In the genomic region with DNA sequence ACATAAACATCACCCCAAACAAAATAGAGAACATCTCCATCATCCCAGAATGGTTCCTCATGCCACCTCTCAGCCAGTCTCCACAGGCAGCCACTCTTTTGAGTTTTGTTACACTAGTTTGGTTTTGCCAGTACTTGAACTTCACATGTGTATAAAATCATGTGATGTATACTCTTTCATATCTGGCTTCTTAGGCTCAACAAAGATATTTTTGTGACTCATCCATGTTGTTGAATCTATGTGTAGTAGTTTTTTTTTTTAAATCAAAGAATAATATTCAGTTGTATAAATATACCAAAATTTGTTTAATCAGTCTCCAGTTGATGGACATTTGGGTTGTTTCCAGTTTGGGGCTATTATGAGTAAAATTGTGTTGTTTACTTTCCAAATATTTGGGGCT, we compare ENCODE assay signal across 23 cellular contexts.
A peak's percentile ranks its signal among the peaks of the same experiment; 100 is the strongest.
DNase-seq lines count a peak whose midpoint lies in the region; ATAC-seq, FAIRE-seq and TF ChIP-seq lines count a peak whose summit lies in the region.
"Had no signal": no experiment of that assay in that cellular context is flagged by ENCODE, and none has a peak within 500 bp of the region (broad histone marks: within the 10 kb centered on the region; RNA-seq: fewer than 3 reads in every experiment).

No MANE protein-coding gene starts in this region.

- FAIRE-seq in colon (lab: Jason Lieb, UNC) = peak; percentile 18

- intact Hi-C loops in left ventricle myocardium inferior (cut with micrococcal nuclease) = no loop called here

- H3K36me3 ChIP-seq in left ventricle myocardium inferior = peaks cover 17% of the 10 kb centered on the region

- in situ Hi-C loops in SK-MEL-5 (cut with HindIII; ENCODE audit: low pct_unique_long_range_greater_than_20kb, low sequenced_read_pairs) = no loop called here

- no peak for ATAC-seq in GM21825 (IDR thresholded peaks at IDR 0.05; ENCODE audit: unreplicated experiment)
- ATAC-seq: HCT116, Right ventricle myocardium inferior had no signal

- no peaks in the 10 kb centered on the region for H3K9me3 Mint-ChIP-seq in activated naive CD4-positive, alpha-beta T cell treated with anti-CD3 and anti-CD28 coated beads, Interleukin-2, amount 10 ng/mL, durations not matched to agents 7 days and 5 days

- TF ChIP-seq CTCF in left ventricle myocardium inferior (IDR thresholded peaks at IDR 0.05; ENCODE audit: borderline replicate concordance) = no peak

- no peak overlapping the region for H3K27ac Mint-ChIP-seq in activated naive CD4-positive, alpha-beta T cell treated with anti-CD3 and anti-CD28 coated beads, Interleukin-2, amount 10 ng/mL, durations not matched to agents 7 days and 5 days

- no peaks in the 10 kb centered on the region for H3K4me1 Mint-ChIP-seq in activated naive CD4-positive, alpha-beta T cell treated with anti-CD3 and anti-CD28 coated beads, Interleukin-2, amount 10 ng/mL, durations not matched to agents 7 days and 5 days

- H3K27me3 Mint-ChIP-seq in activated naive CD4-positive, alpha-beta T cell treated with anti-CD3 and anti-CD28 coated beads, Interleukin-2, amount 10 ng/mL, durations not matched to agents 7 days and 5 days = no peaks in the 10 kb centered on the region

- no peaks in the 10 kb centered on the region for H3K27me3 ChIP-seq in left ventricle myocardium inferior (ENCODE audit: low read depth)
- H3K27me3 ChIP-seq: SJCRH30 had no signal

- H3K36me3 Mint-ChIP-seq in activated naive CD4-positive, alpha-beta T cell treated with anti-CD3 and anti-CD28 coated beads, Interleukin-2, amount 10 ng/mL, durations not matched to agents 7 days and 5 days = peaks cover 23% of the 10 kb centered on the region

- H3K4me3 ChIP-seq in left ventricle myocardium inferior = no peak overlapping the region
- H3K4me3 ChIP-seq: SJCRH30 had no signal

- H3K27ac ChIP-seq in left ventricle myocardium inferior (replicated peaks) = no peak overlapping the region
- H3K27ac ChIP-seq: HL-60, SJCRH30 had no signal

- H3K4me3 Mint-ChIP-seq in activated naive CD4-positive, alpha-beta T cell treated with anti-CD3 and anti-CD28 coated beads, Interleukin-2, amount 10 ng/mL, durations not matched to agents 7 days and 5 days = no peak overlapping the region

- peaks cover 12% of the 10 kb centered on the region for H3K9me3 ChIP-seq in left ventricle myocardium inferior (replicated peaks)

- peak; percentile 16 for DNase-seq in EL
- peak; percentile 2 for DNase-seq in SK-MEL-5 (ENCODE audit: low read depth, low spot score)
- DNase-seq in foreskin melanocyte = peak; percentile 23
- DNase-seq in GM03348 (ENCODE audit: low spot score) = no peak
- no peak for DNase-seq in activated naive CD4-positive, alpha-beta T cell treated with anti-CD3 and anti-CD28 coated beads, Interleukin-2, amount 10 ng/mL, durations not matched to agents 7 days and 5 days
- no peak for DNase-seq in left ventricle myocardium inferior
- DNase-seq: 8988T, ACHN, Calu3, DMS153, DND-41, GOT3, NCI-H1092 treated with DMSO at 0.1 percent for 48 hours, NCI-H1436, NCI-H187, NCI-H524, NCI-H774, SJCRH30 had no signal

- CTCF ChIA-PET in activated naive CD4-positive, alpha-beta T cell treated with anti-CD3 and anti-CD28 coated beads, Interleukin-2, amount 10 ng/mL, durations not matched to agents 7 days and 5 days (lab: Charles Lee) = no interaction called here

- no peaks in the 10 kb centered on the region for H3K4me1 ChIP-seq in left ventricle myocardium inferior

Comparison
In these comparisons a context has a peak if more than half of its experiments do, and no peak if none do; other contexts are left out.
1. DNase-seq: peak in EL (single experiment), SK-MEL-5 (single experiment) and foreskin melanocyte (single experiment); none in GM03348 (single experiment), activated naive CD4-positive, alpha-beta T cell treated with anti-CD3 and anti-CD28 coated beads, Interleukin-2, amount 10 ng/mL, durations not matched to agents 7 days and 5 days (single experiment) and left ventricle myocardium inferior (single experiment).